In genomic region chr1:18241932-18242331, GRCh38 we compare ENCODE assay signal across 19 cellular contexts.
A peak's percentile ranks its signal among the peaks of the same experiment; 100 is the strongest.
DNase-seq lines count a peak whose midpoint lies in the region; ATAC-seq and TF ChIP-seq lines count a peak whose summit lies in the region.
"Had no signal": no experiment of that assay in that cellular context is flagged by ENCODE, and none has a peak within 500 bp of the region (broad histone marks: within the 10 kb centered on the region; RNA-seq: fewer than 3 reads in every experiment).

No MANE protein-coding gene starts in this region.

- H3K4me3 ChIP-seq in WERI-Rb-1 (ENCODE audit: low read depth, low read length): no peak overlapping the region
- H3K4me3 ChIP-seq in right lobe of liver: no peak overlapping the region
- H3K4me3 ChIP-seq: HAP-1, MG63 had no signal

- no peaks in the 10 kb centered on the region for H3K4me1 ChIP-seq in right lobe of liver
- H3K4me1 ChIP-seq: Caco-2, HAP-1 had no signal

- H3K9me3 ChIP-seq in WERI-Rb-1 (ENCODE audit: severe bottlenecking) (no peaks in the 10 kb centered on the region), right lobe of liver (no peaks in the 10 kb centered on the region)
- H3K9me3 ChIP-seq: Caco-2, HAP-1, MG63 had no signal

- H3K36me3 ChIP-seq in WERI-Rb-1: no peaks in the 10 kb centered on the region
- no peaks in the 10 kb centered on the region for H3K36me3 ChIP-seq in right lobe of liver
- H3K36me3 ChIP-seq: HAP-1, MG63 had no signal

- no peaks in the 10 kb centered on the region for H3K27me3 ChIP-seq in WERI-Rb-1 (ENCODE audit: insufficient read depth, low read depth, severe bottlenecking)
- no peaks in the 10 kb centered on the region for H3K27me3 ChIP-seq in right lobe of liver
- H3K27me3 ChIP-seq: MG63 had no signal

- no peak for TF ChIP-seq CTCF in WERI-Rb-1 (IDR thresholded peaks at IDR 0.05; ENCODE audit: low read depth, low read length)
- TF ChIP-seq CTCF in right lobe of liver (IDR thresholded peaks at IDR 0.05): no peak

- peak overlapping the region; percentile 14; the same call in 1 of the 2 replicates for H3K27ac ChIP-seq in WERI-Rb-1
- no peak overlapping the region for H3K27ac ChIP-seq in right lobe of liver
- H3K27ac ChIP-seq: RWPE1 had no signal

- intact Hi-C loops in right lobe of liver (cut with DNase I): no loop called here

- TF ChIP-seq POLR2A in right lobe of liver (IDR thresholded peaks at IDR 0.05): no peak

- ATAC-seq in right lobe of liver: no peak
- ATAC-seq in GM19463 (IDR thresholded peaks at IDR 0.05; ENCODE audit: unreplicated experiment): no peak
- no peak for ATAC-seq in HG03045 (IDR thresholded peaks at IDR 0.05; ENCODE audit: unreplicated experiment)
- ATAC-seq: PC-3 had no signal

- DNase-seq in NCI-H82 (lab: John Stamatoyannopoulos, UW) (peak; percentile 16), NCI-H82 treated with DMSO at 0.1 percent for 48 hours (lab: John Stamatoyannopoulos, UW; ENCODE audit: unreplicated experiment) (no peak), NCI-H2107 treated with DMSO at 0.1 percent for 48 hours (lab: John Stamatoyannopoulos, UW; ENCODE audit: unreplicated experiment) (peak; percentile 86), WERI-Rb-1 (peak; percentile 69), right lobe of liver (no peak)
- DNase-seq: ACHN; AML-193; Caco-2; CD4-positive, CD25-positive, alpha-beta regulatory T cell; IMR-90; Karpas-422; MG63; NCI-H1092; NCI-H2081; PC-3 had no signal

- WGBS in right lobe of liver (ENCODE audit: insufficient coverage, low coverage, low lambda C conversion rate, missing lambda C conversion rate): 39% methylated on average over 3 of the region's 7 CpGs

Comparison
In these comparisons a context has a peak if more than half of its experiments do, and no peak if none do; other contexts are left out.
1. DNase-seq: peak in NCI-H82 (single experiment), NCI-H2107 treated with DMSO at 0.1 percent for 48 hours (single experiment) and WERI-Rb-1 (single experiment); none in NCI-H82 treated with DMSO at 0.1 percent for 48 hours (single experiment) and right lobe of liver (0 of 3).